9 cellular contexts compared by ENCODE assay signal in genomic region chr9:128026255-128027165, GRCh38. TPM values are rescaled to one million over a fixed set of nuclear protein-coding genes. Genes with fewer than 3 reads are reported as not detected.
DNase-seq lines count a peak whose midpoint lies in the region; ATAC-seq and TF ChIP-seq lines count a peak whose summit lies in the region.
"Had no signal": no experiment of that assay in that cellular context is flagged by ENCODE, and none has a peak within 500 bp of the region (broad histone marks: within the 10 kb centered on the region; RNA-seq: fewer than 3 reads in every experiment).

No MANE protein-coding gene starts in this region.

- no peak overlapping the region for H2AFZ ChIP-seq in neural progenitor cell (replicated peaks)

- no peak overlapping the region for H3K27ac ChIP-seq in neural progenitor cell
- H3K27ac ChIP-seq: VCaP had no signal

- TF ChIP-seq POLR2A in Raji (IDR thresholded peaks at IDR 0.05; ENCODE audit: insufficient read depth, low read depth, low read length) = peak; percentile 87

- H4K20me1 ChIP-seq in neural progenitor cell (ENCODE audit: low read depth) = no peaks in the 10 kb centered on the region

- H3K79me2 ChIP-seq in neural progenitor cell (ENCODE audit: low read depth) = no peaks in the 10 kb centered on the region

- peaks cover 7% of the 10 kb centered on the region for H3K27me3 Mint-ChIP-seq in neural progenitor cell (ENCODE audit: insufficient read depth, low read depth)

- H3K9ac ChIP-seq in neural progenitor cell = no peak overlapping the region

- peaks cover 6% of the 10 kb centered on the region for H3K4me1 Mint-ChIP-seq in neural progenitor cell

- H3K27ac Mint-ChIP-seq in neural progenitor cell = peak overlapping the region; percentile 15

- H3K4me1 ChIP-seq in neural progenitor cell = no peaks in the 10 kb centered on the region

- no peaks in the 10 kb centered on the region for H3K36me3 ChIP-seq in neural progenitor cell

- no peak overlapping the region for H3K4me3 ChIP-seq in neural progenitor cell

- peak; percentile 21 to 72 (median 46) for DNase-seq in activated naive CD4-positive, alpha-beta T cell (lab: John Stamatoyannopoulos, UW)
- DNase-seq in neural progenitor cell (ENCODE audit: low spot score) = no peak
- DNase-seq in retina = no peak
- no peak for DNase-seq in NOMO-1 treated with dmso at 0.1 percent for 144 hours (lab: John Stamatoyannopoulos, UW; ENCODE audit: unreplicated experiment)
- DNase-seq in OCI-M2 (lab: John Stamatoyannopoulos, UW; ENCODE audit: unreplicated experiment) = no peak
- DNase-seq in T1000 (lab: John Stamatoyannopoulos, UW) = no peak

- H3K9me3 Mint-ChIP-seq in neural progenitor cell = no peaks in the 10 kb centered on the region

- no peak overlapping the region for H3K4me3 Mint-ChIP-seq in neural progenitor cell

- no peak for TF ChIP-seq CTCF in neural progenitor cell (IDR thresholded peaks at IDR 0.05)

- no peaks in the 10 kb centered on the region for H3F3A ChIP-seq in neural progenitor cell (ENCODE audit: low read depth)

- ATAC-seq in GM21381 (IDR thresholded peaks at IDR 0.05; ENCODE audit: unreplicated experiment) = peak; percentile 44

- no peaks in the 10 kb centered on the region for H3K36me3 Mint-ChIP-seq in neural progenitor cell

- H3K4me2 ChIP-seq in neural progenitor cell = no peak overlapping the region

- H3K9me3 ChIP-seq in neural progenitor cell (ENCODE audit: low read depth) = no peaks in the 10 kb centered on the region

- H3K27me3 ChIP-seq in neural progenitor cell = no peaks in the 10 kb centered on the region

RNA-seq across cellular contexts. Expression of gene NAIF1, which starts 40.6 kb away (rescaled TPM):
- 8.4 and 9.5 TPM in 2 replicates for total RNA-seq in neural progenitor cell (ENCODE audit: low replicate concordance)

RNA-seq across cellular contexts. Expression of gene SLC25A25, which starts 41.5 kb away (rescaled TPM):
- 8.5 and 15.7 TPM in 2 replicates for total RNA-seq in neural progenitor cell (ENCODE audit: low replicate concordance)

RNA-seq across cellular contexts. Expression of gene EEIG1, which starts 45.7 kb away (rescaled TPM):
- total RNA-seq in neural progenitor cell (ENCODE audit: low replicate concordance) = 8.8 and 30.8 TPM in 2 replicates

Comparison
In these comparisons a context has a peak if more than half of its experiments do, and no peak if none do; other contexts are left out.
1. DNase-seq: peak in activated naive CD4-positive, alpha-beta T cell (4 of 4); none in neural progenitor cell (single experiment), retina (single experiment), NOMO-1 treated with dmso at 0.1 percent for 144 hours (single experiment), OCI-M2 (single experiment) and T1000 (single experiment).